Comparison of ENCODE assay signal across 13 cellular contexts in genomic region chr16:14132696-14133048, GRCh38.
DNase-seq lines count a peak whose midpoint lies in the region; ATAC-seq, FAIRE-seq and TF ChIP-seq lines count a peak whose summit lies in the region.
"Had no signal": no experiment of that assay in that cellular context is flagged by ENCODE, and none has a peak within 500 bp of the region (broad histone marks: within the 10 kb centered on the region; RNA-seq: fewer than 3 reads in every experiment).

No MANE protein-coding gene starts in this region.

- peak; percentile 19 for DNase-seq in ELR (ENCODE audit: low read depth)
- no peak for DNase-seq in hepatocyte (ENCODE audit: low spot score)
- DNase-seq in COR-L47 (lab: John Stamatoyannopoulos, UW), result no peak
- DNase-seq in small intestine, result no peak
- DNase-seq in NCI-H146 treated with DMSO at 0.1 percent for 48 hours (lab: John Stamatoyannopoulos, UW; ENCODE audit: unreplicated experiment), result no peak
- DNase-seq: aorta, KBM-7, mucosa of descending colon, substantia nigra had no signal

- TF ChIP-seq CTCF in hepatocyte (IDR thresholded peaks at IDR 0.05; ENCODE audit: poor library complexity), result no peak

- ATAC-seq in GM19468 (IDR thresholded peaks at IDR 0.05; ENCODE audit: extremely low read depth, unreplicated experiment) (peak; percentile 82), HG03354 (IDR thresholded peaks at IDR 0.05; ENCODE audit: poor library complexity, severe bottlenecking, unreplicated experiment) (peak; percentile 92), GM19351 (IDR thresholded peaks at IDR 0.05; ENCODE audit: unreplicated experiment) (no peak)

- H3K4me3 ChIP-seq in hepatocyte (no peak overlapping the region), small intestine (ENCODE audit: low read depth in 1 of 2, low read length in 2 of 2) (no peak overlapping the region)
- H3K4me3 ChIP-seq: mucosa of descending colon had no signal

- 75% methylated on average over 4 of the region's 4 CpGs for WGBS in hepatocyte (ENCODE audit: low lambda C conversion rate, missing lambda C conversion rate)
- WGBS in small intestine, 3 donors, result 84 to 88% (median 87%) methylated on average over 4 of the region's 4 CpGs

- peak overlapping the region; percentile 47 for H3K4me2 ChIP-seq in hepatocyte

- H3K9me2 ChIP-seq in hepatocyte (replicated peaks; ENCODE audit: insufficient read depth), result no peaks in the 10 kb centered on the region

- FAIRE-seq in small intestine (lab: Jason Lieb, UNC), result no peak
- FAIRE-seq: endometrium had no signal

- no peaks in the 10 kb centered on the region for H4K20me1 ChIP-seq in hepatocyte (ENCODE audit: insufficient read depth, poor library complexity, severe bottlenecking)

- peaks cover 49% of the 10 kb centered on the region for H3K79me2 ChIP-seq in hepatocyte

- H3K9me3 ChIP-seq in hepatocyte (ENCODE audit: low read depth) (no peaks in the 10 kb centered on the region), small intestine (ENCODE audit: control insufficient read depth, low read depth) (no peaks in the 10 kb centered on the region)
- H3K9me3 ChIP-seq: mucosa of descending colon had no signal

- peaks cover 18% of the 10 kb centered on the region for H3K4me1 ChIP-seq in hepatocyte (ENCODE audit: insufficient read depth)
- H3K4me1 ChIP-seq in small intestine (ENCODE audit: control insufficient read depth in 2 of 2, insufficient read depth in 1 of 2, low read depth in 1 of 2, low read length in 1 of 2), result no peaks in the 10 kb centered on the region

- no peaks in the 10 kb centered on the region for H3K36me3 ChIP-seq in hepatocyte (replicated peaks; ENCODE audit: insufficient read depth, low read depth)
- no peaks in the 10 kb centered on the region for H3K36me3 ChIP-seq in small intestine (ENCODE audit: control insufficient read depth in 2 of 2, insufficient read depth in 2 of 2, low read length in 2 of 2)

- H3K27me3 ChIP-seq in hepatocyte, result no peaks in the 10 kb centered on the region
- H3K27me3 ChIP-seq in small intestine (ENCODE audit: control insufficient read depth in 2 of 2, insufficient read depth in 2 of 2, low read length in 2 of 2), result no peaks in the 10 kb centered on the region

- H3K27ac ChIP-seq in hepatocyte, result peak overlapping the region; percentile 70
- H3K27ac ChIP-seq in small intestine (ENCODE audit: low read depth in 1 of 2, low read length in 1 of 2), result no peak overlapping the region

- H2AFZ ChIP-seq in hepatocyte, result no peak overlapping the region
